In the genomic region with DNA sequence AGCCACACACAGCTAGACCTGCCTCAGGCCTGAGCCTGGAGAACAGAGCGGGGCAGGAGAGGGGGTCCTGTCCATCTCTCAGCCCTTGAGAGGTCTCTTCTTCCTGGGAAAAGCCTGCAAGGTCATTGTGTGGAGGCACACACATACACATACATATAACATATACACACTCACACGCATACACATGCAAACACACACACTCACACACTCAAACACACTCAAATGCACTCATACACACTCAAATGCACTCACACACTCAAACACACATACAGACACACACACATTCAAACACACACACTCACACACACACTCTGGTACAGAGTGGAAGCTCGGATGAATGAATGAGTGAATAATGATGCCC, we compare ENCODE assay signal across 19 cellular contexts. TPM values are rescaled to one million over a fixed set of nuclear protein-coding genes. Genes with fewer than 3 reads are reported as not detected.
"Had no signal": no experiment of that assay in that cellular context is flagged by ENCODE, and none has a peak within 500 bp of the region (broad histone marks: within the 10 kb centered on the region; RNA-seq: fewer than 3 reads in every experiment).

No MANE protein-coding gene starts in this region.

- H3K4me3 ChIP-seq: esophagus squamous epithelium, skin epidermis, upper lobe of left lung had no signal

- H3K9ac ChIP-seq: parathyroid adenoma had no signal

- H3K27ac ChIP-seq: parathyroid adenoma, skin epidermis, upper lobe of left lung had no signal

- ATAC-seq: activated CD8-positive, alpha-beta T cell treated with anti-CD3 and anti-CD28 coated beads, Interleukin-2, amount 10 ng/mL, durations not matched to agents 7 days and 5 days; activated naive CD4-positive, alpha-beta T cell treated with anti-CD3 and anti-CD28 coated beads, Interleukin-2, amount 50 U/mL, for 72 hours; stimulated activated naive CD8-positive, alpha-beta T cell treated with anti-CD3 and anti-CD28 coated beads, Interleukin-15, Interleukin-2, amounts not matched to agents 100 U/mL and 50 U/mL, for 24 hours had no signal

- H3K9me3 ChIP-seq: esophagus squamous epithelium, upper lobe of left lung had no signal

- H3K36me3 ChIP-seq: esophagus squamous epithelium, upper lobe of left lung had no signal

- H3K27me3 ChIP-seq: esophagus squamous epithelium, upper lobe of left lung had no signal

- DNase-seq: activated CD4-positive, alpha-beta T cell treated with anti-CD3 and anti-CD28 coated beads, Interleukin-2, amount 10 ng/mL, durations not matched to agents 24 days and 14 days; activated CD4-positive, CD25-positive, alpha-beta regulatory T cell; activated CD8-positive, alpha-beta memory T cell treated with anti-CD3 and anti-CD28 coated beads, Interleukin-2, amount 50 U/mL, for 4 hours; activated CD8-positive, alpha-beta T cell treated with anti-CD3 and anti-CD28 coated beads, Interleukin-2, amount 10 ng/mL, durations not matched to agents 7 days and 5 days; activated gamma-delta T cell; activated T-cell treated with anti-CD3 and anti-CD28 coated beads, Interleukin-2, amount 50 U/mL, for 48 hours; esophagus squamous epithelium; hypothalamus; stimulated activated CD4-positive, alpha-beta T cell treated with anti-CD3 and anti-CD28 coated beads, Interleukin-4, amount 100 ng/mL, for 24 hours; stimulated activated CD8-positive, alpha-beta memory T cell treated with anti-CD3 and anti-CD28 coated beads, Interleukin-4, amount 100 ng/mL, for 48 hours; stimulated activated naive CD8-positive, alpha-beta T cell treated with anti-CD3 and anti-CD28 coated beads, Interleukin-15, Interleukin-2, amounts not matched to agents 100 U/mL and 50 U/mL, for 24 hours; upper lobe of left lung had no signal

- FAIRE-seq: colon had no signal

RNA-seq across cellular contexts. Expression of gene TLDC2, which starts 0.5 kb away (rescaled TPM):
- total RNA-seq: activated CD4-positive, alpha-beta T cell treated with anti-CD3 and anti-CD28 coated beads, Interleukin-2, amount 10 ng/mL, durations not matched to agents 24 days and 14 days; activated CD8-positive, alpha-beta T cell treated with anti-CD3 and anti-CD28 coated beads, Interleukin-2, amount 10 ng/mL, durations not matched to agents 7 days and 5 days; activated naive CD4-positive, alpha-beta T cell treated with anti-CD3 and anti-CD28 coated beads, Interleukin-2, amount 50 U/mL, for 72 hours; cardiac septum; fibroblast of villous mesenchyme; mesenteric fat pad had no signal
